In the genomic region with DNA sequence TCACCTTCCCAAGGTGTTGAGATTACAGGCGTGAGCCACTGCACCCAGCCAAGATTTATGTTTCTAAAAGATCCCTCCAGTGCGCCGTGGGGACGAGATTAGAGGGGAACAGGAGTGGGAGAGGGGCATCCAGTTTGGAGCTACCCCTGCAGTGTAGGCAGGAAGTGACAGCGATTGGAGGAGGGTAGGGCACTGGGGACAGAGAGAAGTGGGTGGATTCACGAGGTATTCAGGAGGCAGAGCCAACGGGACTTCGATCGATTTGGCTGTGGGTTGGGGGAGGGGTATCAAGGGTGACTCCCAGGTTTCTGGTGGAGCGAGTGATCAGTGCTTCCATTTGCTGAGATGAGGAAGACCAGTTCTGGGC, we compare ENCODE assay signal across 18 cellular contexts.
"Had no signal": no experiment of that assay in that cellular context is flagged by ENCODE, and none has a peak within 500 bp of the region (broad histone marks: within the 10 kb centered on the region; RNA-seq: fewer than 3 reads in every experiment).

No MANE protein-coding gene starts in this region.

- ATAC-seq: heart left ventricle; left colon; naive thymus-derived CD4-positive, alpha-beta T cell had no signal

- H3K4me1 ChIP-seq: heart left ventricle, right atrium auricular region, thyroid gland had no signal

- H3K4me3 Mint-ChIP-seq: naive thymus-derived CD4-positive, alpha-beta T cell; neural crest cell; type B pancreatic cell had no signal

- H3K4me3 ChIP-seq: dorsolateral prefrontal cortex, heart left ventricle, ovary, right atrium auricular region, suprapubic skin, thyroid gland had no signal

- H3K27ac ChIP-seq: dorsolateral prefrontal cortex, heart left ventricle, ovary, right atrium auricular region, suprapubic skin, thyroid gland had no signal

- H3K27me3 ChIP-seq: dorsolateral prefrontal cortex, ovary, right atrium auricular region, thyroid gland had no signal

- DNase-seq: cortex of kidney; dorsolateral prefrontal cortex; effector CD8-positive, alpha-beta T cell; heart left ventricle; hippocampal formation; left colon; mesendoderm; naive thymus-derived CD4-positive, alpha-beta T cell; nucleus accumbens; ovary; small intestine; stimulated activated CD4-positive, alpha-beta T cell treated with anti-CD3 and anti-CD28 coated beads, Interleukin-12 subunit alpha, Interleukin-12 subunit beta, amount 100 ng/mL, for 4 hours; stimulated activated naive CD4-positive, alpha-beta T cell; thyroid gland had no signal

- H3K9me3 ChIP-seq: ovary, right atrium auricular region, suprapubic skin, thyroid gland had no signal

- H3K36me3 ChIP-seq: heart left ventricle, ovary, right atrium auricular region, suprapubic skin, thyroid gland had no signal

- H3K27ac Mint-ChIP-seq: naive thymus-derived CD4-positive, alpha-beta T cell; type B pancreatic cell had no signal

- H3K36me3 Mint-ChIP-seq: naive thymus-derived CD4-positive, alpha-beta T cell; type B pancreatic cell had no signal
